Comparison of ENCODE assay signal across 8 cellular contexts in the genomic region with DNA sequence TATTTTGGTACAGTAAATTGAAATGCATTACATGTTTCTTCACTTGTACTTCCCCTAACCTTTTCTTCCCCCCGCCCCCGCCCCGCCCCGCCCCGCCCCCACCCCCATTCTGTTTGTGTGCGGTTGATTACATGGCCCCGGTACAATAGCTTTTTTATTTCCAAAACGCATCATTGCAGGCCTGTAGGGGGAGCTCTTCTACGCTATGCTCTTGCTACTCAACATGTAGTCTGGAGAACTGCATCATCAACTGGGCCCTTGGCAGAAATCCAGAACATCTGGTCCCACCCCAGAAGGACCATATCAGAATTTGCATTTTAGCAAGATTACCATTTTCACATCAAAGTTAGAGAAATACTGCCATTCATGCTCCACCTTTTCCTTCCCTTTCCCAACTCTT.
DNase-seq lines count a peak whose midpoint lies in the region; ATAC-seq, FAIRE-seq and TF ChIP-seq lines count a peak whose summit lies in the region.

No MANE protein-coding gene starts in this region.

- CTCF ChIA-PET in H1 (lab: Charles Lee; ENCODE audit: partially characterized antibody): interaction anchor here (0.8 to 1.9 kb wide), 6 partner anchors 11 to 182 kb away, joined by 3 to 7 read pairs (median 4); no protein-coding TSS in a partner anchor

- H4K91ac ChIP-seq in H1 (replicated peaks; ENCODE audit: insufficient read length, low read length): no peak overlapping the region

- no peak overlapping the region for H3K23ac ChIP-seq in H1 (ENCODE audit: insufficient read length)

- H3K4me3 ChIP-seq in NB4 (ENCODE audit: low read depth, low read length): no peak overlapping the region
- no peak overlapping the region for H3K4me3 ChIP-seq in H1 (ENCODE audit: extremely low read depth in 1 of 4, insufficient read depth in 2 of 4, low read depth in 3 of 4, low read length in 4 of 4)

- H2BK5ac ChIP-seq in H1 (ENCODE audit: low read depth, low read length): no peak overlapping the region

- no peak overlapping the region for H3K9ac ChIP-seq in H1 (replicated peaks in 1 of 4; ENCODE audit: extremely low read depth in 1 of 4, low read depth in 3 of 4, low read length in 3 of 4)

- H2AFZ ChIP-seq in H1 (ENCODE audit: low read length): no peak overlapping the region

- no peak overlapping the region for H2AK5ac ChIP-seq in H1 (ENCODE audit: low read depth, low read length)

- H4K5ac ChIP-seq in H1 (ENCODE audit: insufficient read length, low read depth, low read length): no peak overlapping the region

- POLR2A ChIA-PET in H1 (lab: Charles Lee; ENCODE audit: partially characterized antibody): no interaction called here

- peak; percentile 13 for FAIRE-seq in H1 (lab: Jason Lieb, UNC)

- TF ChIP-seq RAD21 in H1 (IDR thresholded peaks at IDR 0.05 in 1 of 2, conservative IDR thresholded peaks at IDR 0.05 in 1 of 2; ENCODE audit: low read depth in 2 of 2, low read length in 2 of 2): peak; percentile 42 to 57; a peak in 3 of 4 replicates

- no peaks in the 10 kb centered on the region for H3K4me1 Mint-ChIP-seq in activated T-cell treated with anti-CD3 and anti-CD28 coated beads, Interleukin-2, amount 50 U/mL, for 72 hours (ENCODE audit: low read depth)
- H3K4me1 Mint-ChIP-seq in activated T-cell treated with anti-CD3 and anti-CD28 coated beads, Interleukin-2, amount 50 U/mL, for 24 hours (ENCODE audit: low read depth): no peaks in the 10 kb centered on the region

- H3K4me1 ChIP-seq in H1 (replicated peaks in 1 of 4; ENCODE audit: control insufficient read depth in 3 of 4, insufficient read depth in 4 of 4, low read length in 3 of 4): no peaks in the 10 kb centered on the region

- TF ChIP-seq POLR2A in NB4 (IDR thresholded peaks at IDR 0.05; ENCODE audit: extremely low read depth, insufficient read length) (no peak), H1 (IDR thresholded peaks at IDR 0.05; ENCODE audit: control extremely low read depth in 1 of 2, low read depth in 2 of 2, low read length in 2 of 2) (no peak)

- peak; percentile 40 for TF ChIP-seq CTCF in NB4 (IDR thresholded peaks at IDR 0.05; ENCODE audit: low read depth, low read length)
- peak; percentile 8 to 54 (median 40) for TF ChIP-seq CTCF in H1 (IDR thresholded peaks at IDR 0.05; ENCODE audit: control extremely low read depth in 1 of 3, insufficient read depth in 1 of 3, low read depth in 1 of 3, low read length in 3 of 3)

- H2BK20ac ChIP-seq in H1 (ENCODE audit: low read length): no peak overlapping the region

- H2BK120ac ChIP-seq in H1 (replicated peaks; ENCODE audit: low read depth, low read length): no peak overlapping the region

- DNase-seq in activated T-cell treated with anti-CD3 and anti-CD28 coated beads, Interleukin-2, amount 50 U/mL, for 72 hours: peak; percentile 0 to 2
- DNase-seq in activated T-cell treated with anti-CD3 and anti-CD28 coated beads, Interleukin-2, amount 50 U/mL, for 24 hours: no peak
- DNase-seq in NB4 (ENCODE audit: low read depth): peak; percentile 65
- peak in 1 of 2 experiments; percentile 45 for DNase-seq in H1 (ENCODE audit: low read depth in 1 of 2, low spot score in 2 of 2)
- peak; percentile 73 for DNase-seq in superior temporal gyrus (ENCODE audit: extremely low spot score)
- DNase-seq in NCI-H774 (lab: John Stamatoyannopoulos, UW): no peak
- no peak for DNase-seq in left cardiac atrium
- DNase-seq in NCI-H146 treated with DMSO at 0.1 percent for 48 hours (lab: John Stamatoyannopoulos, UW; ENCODE audit: unreplicated experiment): no peak

- no peaks in the 10 kb centered on the region for H3K36me3 ChIP-seq in H1 (ENCODE audit: control insufficient read depth in 2 of 4, insufficient read depth in 4 of 4, low read length in 3 of 4)

- WGBS in H1 (ENCODE audit: extremely low coverage in 1 of 2, insufficient coverage in 1 of 2, insufficient read length in 1 of 2, insufficient replicate concordance in 2 of 2, low coverage in 1 of 2, low lambda C conversion rate in 2 of 2, missing lambda C conversion rate in 1 of 2), 2 experiments: 12% methylated on average over 3 of the region's 9 CpGs; no CpG with 5 or more reads in 1 of the 2 experiments

- H3K18ac ChIP-seq in H1 (ENCODE audit: extremely low read depth, low read length): no peak overlapping the region

- H3K9me3 ChIP-seq in H1 (ENCODE audit: insufficient read depth in 2 of 2, low read depth in 1 of 2, low read length in 1 of 2): no peaks in the 10 kb centered on the region

- H3K4ac ChIP-seq in H1 (replicated peaks; ENCODE audit: insufficient read length, low read depth, low read length): no peak overlapping the region

- H3K27ac ChIP-seq in H1 (ENCODE audit: low read depth, low read length): no peak overlapping the region

- H4K20me1 ChIP-seq in H1 (replicated peaks in 1 of 2; ENCODE audit: control insufficient read depth in 1 of 2, insufficient read depth in 2 of 2, low read length in 2 of 2): no peaks in the 10 kb centered on the region

- H4K8ac ChIP-seq in H1 (ENCODE audit: extremely low read depth, insufficient read depth, low read length): no peak overlapping the region

- no peaks in the 10 kb centered on the region for H3K27me3 Mint-ChIP-seq in activated T-cell treated with anti-CD3 and anti-CD28 coated beads, Interleukin-2, amount 50 U/mL, for 72 hours (ENCODE audit: low read depth)
- peaks cover 5% of the 10 kb centered on the region for H3K27me3 Mint-ChIP-seq in activated T-cell treated with anti-CD3 and anti-CD28 coated beads, Interleukin-2, amount 50 U/mL, for 24 hours

- H3K14ac ChIP-seq in H1 (ENCODE audit: insufficient read length): no peak overlapping the region

- no peaks in the 10 kb centered on the region for H3K36me3 Mint-ChIP-seq in activated T-cell treated with anti-CD3 and anti-CD28 coated beads, Interleukin-2, amount 50 U/mL, for 72 hours (ENCODE audit: insufficient read depth in 2 of 2)
- H3K36me3 Mint-ChIP-seq in activated T-cell treated with anti-CD3 and anti-CD28 coated beads, Interleukin-2, amount 50 U/mL, for 24 hours (ENCODE audit: low read depth): no peaks in the 10 kb centered on the region

- H3K4me3 Mint-ChIP-seq in activated T-cell treated with anti-CD3 and anti-CD28 coated beads, Interleukin-2, amount 50 U/mL, for 72 hours: no peak overlapping the region
- H3K4me3 Mint-ChIP-seq in activated T-cell treated with anti-CD3 and anti-CD28 coated beads, Interleukin-2, amount 50 U/mL, for 24 hours: no peak overlapping the region

- TF ChIP-seq EP300 in H1 (IDR thresholded peaks at IDR 0.05; ENCODE audit: borderline replicate concordance in 1 of 2, low read depth in 2 of 2, low read length in 2 of 2): no peak

- H3K23me2 ChIP-seq in H1 (ENCODE audit: low read depth, low read length): no peaks in the 10 kb centered on the region

- H3K79me1 ChIP-seq in H1 (ENCODE audit: low read depth, low read length): no peaks in the 10 kb centered on the region

- H3K27me3 ChIP-seq in H1 (replicated peaks in 1 of 4; ENCODE audit: control insufficient read depth in 3 of 4, extremely low read depth in 1 of 4, insufficient read depth in 3 of 4, low read length in 3 of 4): no peaks in the 10 kb centered on the region

- no peaks in the 10 kb centered on the region for H3K9me3 Mint-ChIP-seq in activated T-cell treated with anti-CD3 and anti-CD28 coated beads, Interleukin-2, amount 50 U/mL, for 72 hours
- no peaks in the 10 kb centered on the region for H3K9me3 Mint-ChIP-seq in activated T-cell treated with anti-CD3 and anti-CD28 coated beads, Interleukin-2, amount 50 U/mL, for 24 hours

- H3K27ac Mint-ChIP-seq in activated T-cell treated with anti-CD3 and anti-CD28 coated beads, Interleukin-2, amount 50 U/mL, for 72 hours: no peak overlapping the region
- H3K27ac Mint-ChIP-seq in activated T-cell treated with anti-CD3 and anti-CD28 coated beads, Interleukin-2, amount 50 U/mL, for 24 hours: no peak overlapping the region

- no peak overlapping the region for H3K56ac ChIP-seq in H1 (replicated peaks; ENCODE audit: insufficient read length, low read depth, low read length)

- H2BK15ac ChIP-seq in H1 (ENCODE audit: low read length): no peak overlapping the region

- no peaks in the 10 kb centered on the region for H3K79me2 ChIP-seq in H1 (ENCODE audit: control insufficient read depth in 1 of 2, insufficient read depth in 2 of 2, low read length in 2 of 2)

- H3K4me2 ChIP-seq in H1 (ENCODE audit: insufficient read depth in 1 of 2, low read depth in 2 of 2, low read length in 2 of 2): no peak overlapping the region

- intact Hi-C loops in left cardiac atrium (cut with DNase I): no loop called here

- H2BK12ac ChIP-seq in H1 (ENCODE audit: low read depth, low read length): no peak overlapping the region

- no peak for ATAC-seq in activated T-cell treated with anti-CD3 and anti-CD28 coated beads, Interleukin-2, amount 50 U/mL, for 72 hours (replicated peaks in 1 of 2)
- no peak for ATAC-seq in left cardiac atrium

TF ChIP-seq in H1, 55 proteins besides CTCF, POLR2A, EP300 and RAD21:
- peak; percentile 34; the same call in 1 of the 2 replicates for TF ChIP-seq CREB1 (IDR thresholded peaks at IDR 0.05)
- TF ChIP-seq KDM5A (IDR thresholded peaks at IDR 0.05; ENCODE audit: low read length): no peak

Comparison
In these comparisons a context has a peak if more than half of its experiments do, and no peak if none do; other contexts are left out.
1. DNase-seq: peak in activated T-cell treated with anti-CD3 and anti-CD28 coated beads, Interleukin-2, amount 50 U/mL, for 72 hours (2 of 2), NB4 (single experiment) and superior temporal gyrus (single experiment); none in activated T-cell treated with anti-CD3 and anti-CD28 coated beads, Interleukin-2, amount 50 U/mL, for 24 hours (single experiment), NCI-H774 (single experiment), left cardiac atrium (single experiment) and NCI-H146 treated with DMSO at 0.1 percent for 48 hours (single experiment).